In genomic region chr9:127904518-127904887, GRCh38 we compare ENCODE assay signal across 8 cellular contexts. TPM values are rescaled to one million over a fixed set of nuclear protein-coding genes. Genes with fewer than 3 reads are reported as not detected.
DNase-seq lines count a peak whose midpoint lies in the region; ATAC-seq, FAIRE-seq and TF ChIP-seq lines count a peak whose summit lies in the region.

No MANE protein-coding gene starts in this region.

- no peak overlapping the region for H4K8ac ChIP-seq in neuronal stem cell (ENCODE audit: low read depth, low read length)

- peak overlapping the region; percentile 65 for H3K4me3 ChIP-seq in CD8-positive, alpha-beta memory T cell (ENCODE audit: low read length)
- H3K4me3 ChIP-seq in Panc1 (ENCODE audit: low read depth in 2 of 2, low read length in 2 of 2) (no peak overlapping the region), neuronal stem cell (ENCODE audit: low read length in 2 of 2) (no peak overlapping the region)

- H3K9me3 Mint-ChIP-seq in CD8-positive, alpha-beta memory T cell, result no peaks in the 10 kb centered on the region
- H3K9me3 Mint-ChIP-seq in effector memory CD8-positive, alpha-beta T cell, result no peaks in the 10 kb centered on the region

- BruUV-seq in Panc1 (replicated peaks; lab: Mats Ljungman, UMichigan), result no TSS peak

- peak overlapping the region; percentile 13 for H3K18ac ChIP-seq in neuronal stem cell (ENCODE audit: low read length)

- no peaks in the 10 kb centered on the region for H3K9me3 ChIP-seq in CD8-positive, alpha-beta memory T cell (ENCODE audit: low read length)
- H3K9me3 ChIP-seq in Panc1 (ENCODE audit: control insufficient read depth, insufficient read depth, low read depth, low read length), result no peaks in the 10 kb centered on the region
- H3K9me3 ChIP-seq in neuronal stem cell (replicated peaks in 1 of 2; ENCODE audit: control insufficient read depth in 2 of 2, insufficient read depth in 1 of 2, low read depth in 1 of 2, low read length in 2 of 2), result no peaks in the 10 kb centered on the region

- peaks cover 50% of the 10 kb centered on the region for H3K4me1 ChIP-seq in CD8-positive, alpha-beta memory T cell (ENCODE audit: insufficient read depth, low read length)
- H3K4me1 ChIP-seq in Panc1 (ENCODE audit: control insufficient read depth, insufficient read depth, low read length) (peaks cover 41% of the 10 kb centered on the region), neuronal stem cell (ENCODE audit: control insufficient read depth in 2 of 2, insufficient read depth in 1 of 2, low read depth in 1 of 2, low read length in 2 of 2) (peaks cover 10 to 24% of the 10 kb centered on the region in 2 donors)

- H3K9ac ChIP-seq in neuronal stem cell (ENCODE audit: low read depth, low read length, poor library complexity), result no peak overlapping the region

- no peak for TF ChIP-seq POLR2A in H54 (IDR thresholded peaks at IDR 0.05; ENCODE audit: low read depth, low read length)

- FAIRE-seq in H54 (lab: Jason Lieb, UNC), result no peak

- no peak overlapping the region for H2BK12ac ChIP-seq in neuronal stem cell (ENCODE audit: low read length)

- H2BK5ac ChIP-seq in neuronal stem cell (ENCODE audit: low read length), result no peak overlapping the region

- H3K36me3 Mint-ChIP-seq in CD8-positive, alpha-beta memory T cell, result peaks cover 0 to 44% (median 0%) of the 10 kb centered on the region in 3 donors
- H3K36me3 Mint-ChIP-seq in effector memory CD8-positive, alpha-beta T cell (ENCODE audit: insufficient read depth), result peaks cover 52% of the 10 kb centered on the region

- peak overlapping the region; percentile 57 for H2AFZ ChIP-seq in neuronal stem cell (ENCODE audit: low read length)

- no peak overlapping the region for H3K4me2 ChIP-seq in neuronal stem cell (ENCODE audit: insufficient read depth, low read length, poor library complexity, severe bottlenecking)

- H3K36me3 ChIP-seq in CD8-positive, alpha-beta memory T cell (ENCODE audit: insufficient read depth, low read length), result no peaks in the 10 kb centered on the region
- H3K36me3 ChIP-seq in Panc1 (ENCODE audit: control insufficient read depth, insufficient read depth, low read length), result no peaks in the 10 kb centered on the region
- H3K36me3 ChIP-seq in neuronal stem cell (replicated peaks in 1 of 2; ENCODE audit: control insufficient read depth in 2 of 2, insufficient read depth in 2 of 2, low read length in 2 of 2), result no peaks in the 10 kb centered on the region

- WGBS in neuronal stem cell (ENCODE audit: extremely low coverage in 2 of 2, insufficient read length in 2 of 2, insufficient replicate concordance in 1 of 2), 2 donors, result no CpG with 5 or more reads among the region's 11 CpGs

- intact Hi-C loops in Panc1 (cut with micrococcal nuclease; ENCODE audit: unreplicated experiment), result no loop called here

- CTCF ChIA-PET in CD8-positive, alpha-beta memory T cell (lab: Charles Lee), result interaction anchor here (1.0 to 1.4 kb wide), 3 partner anchors 17 to 40 kb away, joined by 3 to 7 read pairs (median 4); no protein-coding TSS in a partner anchor
- CTCF ChIA-PET in Panc1 (lab: Charles Lee), result no interaction called here

- H3K79me1 ChIP-seq in neuronal stem cell (ENCODE audit: low read depth, low read length), result peaks cover 4% of the 10 kb centered on the region

- peak in 1 of 5 donors; percentile 54 for DNase-seq in CD8-positive, alpha-beta memory T cell
- DNase-seq in Panc1 (ENCODE audit: low read depth, low spot score), result no peak
- DNase-seq in effector memory CD8-positive, alpha-beta T cell, result no peak
- DNase-seq in neuronal stem cell (ENCODE audit: low spot score), result no peak
- DNase-seq in H54 (ENCODE audit: insufficient read length, low spot score), result no peak
- no peak for DNase-seq in NCI-H524 (lab: John Stamatoyannopoulos, UW)
- DNase-seq in NCI-H82 (lab: John Stamatoyannopoulos, UW), result no peak

- ATAC-seq in Panc1 (peak; percentile 1; the same call in 1 of the 2 replicates), GM21367 (IDR thresholded peaks at IDR 0.05; ENCODE audit: unreplicated experiment) (no peak)
- ATAC-seq in effector memory CD8-positive, alpha-beta T cell (replicated peaks), result no peak

- no peak for TF ChIP-seq CTCF in Panc1 (IDR thresholded peaks at IDR 0.05)

- H3K4me3 Mint-ChIP-seq in CD8-positive, alpha-beta memory T cell, result peak overlapping the region; percentile 88 to 99 (median 93)
- peak overlapping the region; percentile 93 to 95 for H3K4me3 Mint-ChIP-seq in effector memory CD8-positive, alpha-beta T cell

- H3K27me3 Mint-ChIP-seq in CD8-positive, alpha-beta memory T cell, result peaks cover 0 to 3% of the 10 kb centered on the region in 2 donors
- H3K27me3 Mint-ChIP-seq in effector memory CD8-positive, alpha-beta T cell, result no peaks in the 10 kb centered on the region

- H3K27ac ChIP-seq in CD8-positive, alpha-beta memory T cell (ENCODE audit: low read depth, low read length), result peak overlapping the region; percentile 85
- H3K27ac ChIP-seq in Panc1 (ENCODE audit: low read length), result peak overlapping the region; percentile 77
- no peak overlapping the region for H3K27ac ChIP-seq in neuronal stem cell (replicated peaks; ENCODE audit: low read length)

- in situ Hi-C loops in Panc1 (cut with HindIII; ENCODE audit: low pct_unique_long_range_greater_than_20kb, low sequenced_read_pairs), result no loop called here

- H3K4me1 Mint-ChIP-seq in CD8-positive, alpha-beta memory T cell, result peaks cover 48 to 60% (median 50%) of the 10 kb centered on the region in 3 donors
- peaks cover 36 to 41% of the 10 kb centered on the region in 2 donors for H3K4me1 Mint-ChIP-seq in effector memory CD8-positive, alpha-beta T cell (ENCODE audit: low read depth in 2 of 2)

- peak overlapping the region; percentile 96 to 100 (median 100) for H3K27ac Mint-ChIP-seq in CD8-positive, alpha-beta memory T cell
- peak overlapping the region; percentile 99 to 100 for H3K27ac Mint-ChIP-seq in effector memory CD8-positive, alpha-beta T cell

- H3K14ac ChIP-seq in neuronal stem cell (ENCODE audit: low read length), result no peak overlapping the region

- no peak overlapping the region for H4K91ac ChIP-seq in neuronal stem cell (ENCODE audit: low read depth, low read length, poor library complexity)

- H3K27me3 ChIP-seq in CD8-positive, alpha-beta memory T cell (ENCODE audit: insufficient read depth, low read length, poor library complexity, severe bottlenecking), result no peaks in the 10 kb centered on the region
- H3K27me3 ChIP-seq in Panc1 (ENCODE audit: control insufficient read depth, insufficient read depth, low read length), result no peaks in the 10 kb centered on the region
- no peaks in the 10 kb centered on the region for H3K27me3 ChIP-seq in neuronal stem cell (ENCODE audit: control insufficient read depth in 3 of 3, insufficient read depth in 3 of 3, low read depth in 1 of 3, low read length in 3 of 3)

- H2BK120ac ChIP-seq in neuronal stem cell (ENCODE audit: low read depth, low read length), result no peak overlapping the region

- H2BK15ac ChIP-seq in neuronal stem cell (ENCODE audit: low read length), result peak overlapping the region; percentile 4

- H3K4ac ChIP-seq in neuronal stem cell (ENCODE audit: low read length), result no peak overlapping the region

- H2AK5ac ChIP-seq in neuronal stem cell (ENCODE audit: low read depth, low read length), result peak overlapping the region; percentile 58

- H3K23ac ChIP-seq in neuronal stem cell (ENCODE audit: low read depth, low read length, poor library complexity), result no peak overlapping the region

- POLR2A ChIA-PET in CD8-positive, alpha-beta memory T cell (lab: Charles Lee), result interaction anchor here (0.5 to 2.9 kb wide), 3 partner anchors 8 to 119 kb away, joined by 3 to 9 read pairs (median 4); partner anchors contain the start of gene CDK9
- POLR2A ChIA-PET in Panc1 (lab: Charles Lee), result no interaction called here

RNA-seq across cellular contexts. Expression of gene ST6GALNAC6, which starts 5.1 kb away (rescaled TPM):
- 10 to 100 TPM; 52.3 to 54.0 TPM for total RNA-seq in CD8-positive, alpha-beta memory T cell
- 54.7 TPM for polyA plus RNA-seq in CD8-positive, alpha-beta memory T cell
- total RNA-seq in Panc1 (2021; ENCODE audit: unreplicated experiment), result 50.2 TPM
- polyA plus RNA-seq in Panc1 (2012; ENCODE audit: insufficient read length), result 98.1 TPM
- polyA plus RNA-seq in neuronal stem cell (2013, experiment 1 of 2), result 31.0 TPM
- polyA plus RNA-seq in neuronal stem cell (2013, experiment 2 of 2), result 30.5 TPM

RNA-seq across cellular contexts. Expression of gene ST6GALNAC4, which starts 12.3 kb away (rescaled TPM):
- total RNA-seq in CD8-positive, alpha-beta memory T cell, result 10 to 100 TPM; 32.9 to 43.2 TPM
- polyA plus RNA-seq in CD8-positive, alpha-beta memory T cell, result 28.7 TPM
- total RNA-seq in Panc1 (2021; ENCODE audit: unreplicated experiment), result 38.0 TPM
- 69.5 TPM for polyA plus RNA-seq in Panc1 (2012; ENCODE audit: insufficient read length)
- polyA plus RNA-seq in neuronal stem cell (2013, experiment 1 of 2), result 11.3 TPM
- polyA plus RNA-seq in neuronal stem cell (2013, experiment 2 of 2), result 12.7 TPM

RNA-seq across cellular contexts. Expression of gene PIP5KL1, which starts 26.1 kb away (rescaled TPM):
- total RNA-seq in CD8-positive, alpha-beta memory T cell, result 1 to 10 TPM; 1.4 to 2.5 TPM
- 0.89 TPM for polyA plus RNA-seq in CD8-positive, alpha-beta memory T cell
- total RNA-seq in Panc1 (2021; ENCODE audit: unreplicated experiment), result 7.8 TPM
- polyA plus RNA-seq in Panc1 (2012; ENCODE audit: insufficient read length), result 10.9 TPM
- polyA plus RNA-seq in neuronal stem cell (2013, experiment 1 of 2), result 2.4 TPM
- 2.5 TPM for polyA plus RNA-seq in neuronal stem cell (2013, experiment 2 of 2)

RNA-seq across cellular contexts. Expression of gene AK1, which starts 27.0 kb away (rescaled TPM):
- 10 to 100 TPM; 15.8 to 20.0 TPM for total RNA-seq in CD8-positive, alpha-beta memory T cell
- 0.23 TPM for polyA plus RNA-seq in CD8-positive, alpha-beta memory T cell
- 62.1 TPM for total RNA-seq in Panc1 (2021; ENCODE audit: unreplicated experiment)
- polyA plus RNA-seq in Panc1 (2012; ENCODE audit: insufficient read length), result 89.8 TPM
- 36.1 TPM for polyA plus RNA-seq in neuronal stem cell (2013, experiment 1 of 2)
- 36.6 TPM for polyA plus RNA-seq in neuronal stem cell (2013, experiment 2 of 2)

RNA-seq across cellular contexts. Expression of gene DPM2, which starts 33.2 kb away (rescaled TPM):
- total RNA-seq in CD8-positive, alpha-beta memory T cell, result 10 to 100 TPM; 73.8 to 75.5 TPM
- polyA plus RNA-seq in CD8-positive, alpha-beta memory T cell, result 52.2 TPM
- 58.7 TPM for total RNA-seq in Panc1 (2021; ENCODE audit: unreplicated experiment)
- 51.1 TPM for polyA plus RNA-seq in Panc1 (2012; ENCODE audit: insufficient read length)
- 27.5 TPM for polyA plus RNA-seq in neuronal stem cell (2013, experiment 1 of 2)
- 25.3 TPM for polyA plus RNA-seq in neuronal stem cell (2013, experiment 2 of 2)
